In genomic region chr1:207644852-207645631, GRCh38 we compare ENCODE assay signal across 9 cellular contexts. TPM values are rescaled to one million over a fixed set of nuclear protein-coding genes. Genes with fewer than 3 reads are reported as not detected.
A peak's percentile ranks its signal among the peaks of the same experiment; 100 is the strongest.
DNase-seq lines count a peak whose midpoint lies in the region; ATAC-seq and TF ChIP-seq lines count a peak whose summit lies in the region.
"Had no signal": no experiment of that assay in that cellular context is flagged by ENCODE, and none has a peak within 500 bp of the region (broad histone marks: within the 10 kb centered on the region; RNA-seq: fewer than 3 reads in every experiment).

CR1L (plus strand) TSS chr1:207645133; CDS start chr1:207645234, 101 bp downstream.

- H3K4me3 ChIP-seq in coronary artery = peak within 1 kb of the TSS; percentile 75

- no peak within 1 kb of the TSS for H3K27ac Mint-ChIP-seq in activated CD4-positive, alpha-beta T cell treated with anti-CD3 and anti-CD28 coated beads, Interleukin-2, amount 10 ng/mL, durations not matched to agents 24 days and 14 days

- no peak for TF ChIP-seq CTCF in coronary artery (IDR thresholded peaks at IDR 0.05)

- DNase-seq in COR-L47 (lab: John Stamatoyannopoulos, UW) (peak; percentile 82), LHCN-M2 (ENCODE audit: low read depth) (peak; percentile 35), coronary artery (ENCODE audit: low spot score) (peak; percentile 79), left lobe of liver (ENCODE audit: low spot score) (peak; percentile 68), SKM-1 treated with dmso at 0.1 percent for 144 hours (lab: John Stamatoyannopoulos, UW; ENCODE audit: unreplicated experiment) (no peak)
- peak; percentile 94 for DNase-seq in activated CD4-positive, alpha-beta T cell treated with anti-CD3 and anti-CD28 coated beads, Interleukin-2, amount 10 ng/mL, durations not matched to agents 24 days and 14 days
- peak; percentile 68 to 71 for DNase-seq in stimulated activated CD4-positive, alpha-beta T cell treated with anti-CD3 and anti-CD28 coated beads, Interleukin-4, amount 100 ng/mL, for 4 hours

- H3K27me3 Mint-ChIP-seq in activated CD4-positive, alpha-beta T cell treated with anti-CD3 and anti-CD28 coated beads, Interleukin-2, amount 10 ng/mL, durations not matched to agents 24 days and 14 days = peaks cover 52% of the 10 kb centered on the region

- intact Hi-C loops in activated CD4-positive, alpha-beta T cell treated with anti-CD3 and anti-CD28 coated beads, Interleukin-2, amount 10 ng/mL, durations not matched to agents 24 days and 14 days (cut with micrococcal nuclease) = loop anchor here (5.0 kb wide), 1 partner anchor 152 kb away; no protein-coding TSS in a partner anchor

- ATAC-seq in GM21515 (IDR thresholded peaks at IDR 0.05; ENCODE audit: unreplicated experiment) = peak; percentile 90
- peak; percentile 93 for ATAC-seq in left lobe of liver

- no peak within 1 kb of the TSS for H3K27ac ChIP-seq in coronary artery
- H3K27ac ChIP-seq: KMS-11 had no signal

- H3K4me1 Mint-ChIP-seq in activated CD4-positive, alpha-beta T cell treated with anti-CD3 and anti-CD28 coated beads, Interleukin-2, amount 10 ng/mL, durations not matched to agents 24 days and 14 days = peaks cover 5% of the 10 kb centered on the region

- H3K9me3 Mint-ChIP-seq in activated CD4-positive, alpha-beta T cell treated with anti-CD3 and anti-CD28 coated beads, Interleukin-2, amount 10 ng/mL, durations not matched to agents 24 days and 14 days = no peaks in the 10 kb centered on the region

- peak within 1 kb of the TSS; percentile 69 for H3K4me3 Mint-ChIP-seq in activated CD4-positive, alpha-beta T cell treated with anti-CD3 and anti-CD28 coated beads, Interleukin-2, amount 10 ng/mL, durations not matched to agents 24 days and 14 days

- no peaks in the 10 kb centered on the region for H3K36me3 Mint-ChIP-seq in activated CD4-positive, alpha-beta T cell treated with anti-CD3 and anti-CD28 coated beads, Interleukin-2, amount 10 ng/mL, durations not matched to agents 24 days and 14 days (ENCODE audit: low read depth)

RNA-seq across cellular contexts. Expression of gene CR1L, which starts in this region (rescaled TPM):
- total RNA-seq in LHCN-M2 (2014; rRNA removed) (not detected in 2 replicates), left lobe of liver (0.43 TPM)
- polyA plus RNA-seq in LHCN-M2 (2012) = not detected
- total RNA-seq in activated CD4-positive, alpha-beta T cell treated with anti-CD3 and anti-CD28 coated beads, Interleukin-2, amount 10 ng/mL, durations not matched to agents 24 days and 14 days = not detected in 2 replicates

Comparison
In these comparisons a context has a peak if more than half of its experiments do, and no peak if none do; other contexts are left out.
1. Peak in DNase-seq in LHCN-M2; RNA of the gene not detected or under 1 TPM.
2. Peak in DNase-seq in activated CD4-positive, alpha-beta T cell treated with anti-CD3 and anti-CD28 coated beads, Interleukin-2, amount 10 ng/mL, durations not matched to agents 24 days and 14 days; RNA of the gene not detected or under 1 TPM.
3. Peak in DNase-seq and ATAC-seq in left lobe of liver; RNA of the gene not detected or under 1 TPM.